8 cellular contexts compared by ENCODE assay signal in genomic region chr10:11742779-11743298, GRCh38. TPM values are rescaled to one million over a fixed set of nuclear protein-coding genes. Genes with fewer than 3 reads are reported as not detected.
DNase-seq lines count a peak whose midpoint lies in the region; ATAC-seq, FAIRE-seq and TF ChIP-seq lines count a peak whose summit lies in the region.

No MANE protein-coding gene starts in this region.

- peak overlapping the region; percentile 72 for H3K4me3 Mint-ChIP-seq in astrocyte (ENCODE audit: unreplicated experiment)

- H3K9ac ChIP-seq in astrocyte (ENCODE audit: low read length) (peak overlapping the region; percentile 77), keratinocyte (ENCODE audit: control insufficient read depth, extremely low read depth, insufficient read depth, low read length) (peak overlapping the region; percentile 78)

- no peak overlapping the region for H3K27ac Mint-ChIP-seq in astrocyte (ENCODE audit: unreplicated experiment)

- peaks cover 3% of the 10 kb centered on the region for H3K4me1 ChIP-seq in astrocyte (ENCODE audit: insufficient read depth, low read length)
- peaks cover 7% of the 10 kb centered on the region for H3K4me1 ChIP-seq in keratinocyte (ENCODE audit: control insufficient read depth, extremely low read depth, insufficient read depth, low read length)
- peaks cover 0 to 23% of the 10 kb centered on the region in 2 donors for H3K4me1 ChIP-seq in thoracic aorta (ENCODE audit: control insufficient read depth in 1 of 2, low read depth in 2 of 2)

- H3K4me3 ChIP-seq in HFF-Myc (replicated peaks; ENCODE audit: low read depth, low read length) (peak overlapping the region; percentile 49), astrocyte (ENCODE audit: insufficient read depth, low read depth, low read length) (peak overlapping the region; percentile 57), keratinocyte (ENCODE audit: control insufficient read depth in 2 of 3, extremely low read depth in 1 of 3, insufficient read depth in 2 of 3, low read depth in 1 of 3, low read length in 3 of 3) (peak overlapping the region; percentile 45 to 63 (median 45)), thoracic aorta (peak overlapping the region; percentile 71)

- DNase-seq in HFF-Myc (ENCODE audit: extremely low read depth, low read depth) (no peak), astrocyte (ENCODE audit: low read depth) (no peak), keratinocyte (ENCODE audit: low read depth, low spot score) (no peak), thoracic aorta (ENCODE audit: low spot score) (no peak), Ammon's horn (ENCODE audit: low spot score) (no peak), ecto neural progenitor cell (ENCODE audit: low spot score) (no peak)

- peak overlapping the region; percentile 93 for H3K4me2 ChIP-seq in astrocyte (ENCODE audit: low read length)
- H3K4me2 ChIP-seq in keratinocyte (ENCODE audit: control insufficient read depth, extremely low read depth, insufficient read depth, low read depth, low read length) = peak overlapping the region; percentile 72

- H2AFZ ChIP-seq in astrocyte (ENCODE audit: low read depth, low read length) (peak overlapping the region; percentile 96), keratinocyte (ENCODE audit: control insufficient read depth, low read length) (peak overlapping the region; percentile 27)

- H3K9me3 ChIP-seq in astrocyte (ENCODE audit: insufficient read depth, low read depth, low read length) (no peaks in the 10 kb centered on the region), keratinocyte (ENCODE audit: control insufficient read depth, low read depth, low read length) (no peaks in the 10 kb centered on the region), thoracic aorta (no peaks in the 10 kb centered on the region)

- H3K79me2 ChIP-seq in astrocyte (ENCODE audit: insufficient read depth, low read length) (no peaks in the 10 kb centered on the region), keratinocyte (ENCODE audit: control insufficient read depth, insufficient read depth, low read length) (no peaks in the 10 kb centered on the region)

- no peaks in the 10 kb centered on the region for H4K20me1 ChIP-seq in astrocyte (ENCODE audit: insufficient read depth, low read length)
- no peaks in the 10 kb centered on the region for H4K20me1 ChIP-seq in keratinocyte (ENCODE audit: control insufficient read depth, extremely low read depth, insufficient read depth, low read length)

- TF ChIP-seq CTCF in HFF-Myc (IDR thresholded peaks at IDR 0.05; ENCODE audit: low read depth, low read length, missing control alignments) (no peak), astrocyte (IDR thresholded peaks at IDR 0.05; ENCODE audit: insufficient read depth, low read depth, low read length) (no peak), keratinocyte (optimal IDR thresholded peaks at IDR 0.05 in 1 of 3, IDR thresholded peaks at IDR 0.05 in 1 of 3, conservative IDR thresholded peaks at IDR 0.05 in 1 of 3; ENCODE audit: extremely low read depth in 1 of 3, insufficient read depth in 2 of 3, low read length in 3 of 3) (no peak), thoracic aorta (IDR thresholded peaks at IDR 0.05) (no peak)

- H3K9me3 Mint-ChIP-seq in astrocyte (ENCODE audit: unreplicated experiment) = peaks cover 2% of the 10 kb centered on the region

- peaks cover 13% of the 10 kb centered on the region for H3K27me3 Mint-ChIP-seq in astrocyte (ENCODE audit: low read depth, unreplicated experiment)

- FAIRE-seq in astrocyte (lab: Jason Lieb, UNC) (no peak), keratinocyte (lab: Jason Lieb, UNC) (no peak)

- no peaks in the 10 kb centered on the region for H3K9me1 ChIP-seq in keratinocyte (ENCODE audit: control insufficient read depth, extremely low read depth, insufficient read depth, low read length)

- dilution Hi-C loops in keratinocyte (cut with MboI; ENCODE audit: extremely low pct_ligation_motif_present, low sequenced_read_pairs) = no loop called here

- no peaks in the 10 kb centered on the region for H3K4me1 Mint-ChIP-seq in astrocyte (ENCODE audit: low read depth, unreplicated experiment)

- H3K36me3 Mint-ChIP-seq in astrocyte (ENCODE audit: low read depth, unreplicated experiment) = peaks cover 3% of the 10 kb centered on the region

- H3K36me3 ChIP-seq in astrocyte (ENCODE audit: insufficient read depth, low read length) (no peaks in the 10 kb centered on the region), keratinocyte (ENCODE audit: control insufficient read depth in 2 of 2, extremely low read depth in 1 of 2, insufficient read depth in 2 of 2, low read length in 2 of 2) (no peaks in the 10 kb centered on the region), thoracic aorta (no peaks in the 10 kb centered on the region)

- H3K27ac ChIP-seq in astrocyte (ENCODE audit: low read depth, low read length) (no peak overlapping the region), keratinocyte (ENCODE audit: control insufficient read depth, insufficient read depth, low read length) (peak overlapping the region; percentile 61), thoracic aorta (peak overlapping the region in 1 of 2 donors; percentile 34)

- no peak for ATAC-seq in thoracic aorta (ENCODE audit: insufficient number of reproducible peaks, low FRiP score, low read depth)
- no peak for ATAC-seq in GM19463 (IDR thresholded peaks at IDR 0.05; ENCODE audit: unreplicated experiment)
- no peak for ATAC-seq in HG02884 (IDR thresholded peaks at IDR 0.05; ENCODE audit: unreplicated experiment)

- H3K27me3 ChIP-seq in astrocyte (ENCODE audit: insufficient read depth, low read length) (no peaks in the 10 kb centered on the region), keratinocyte (ENCODE audit: control insufficient read depth, extremely low read depth, insufficient read depth, low read length) (no peaks in the 10 kb centered on the region), thoracic aorta (replicated peaks; ENCODE audit: insufficient read depth) (no peaks in the 10 kb centered on the region)

RNA-seq across cellular contexts. Expression of gene ECHDC3, which starts 0.7 kb away (rescaled TPM):
- 1.9 and 2.1 TPM in 2 replicates for total RNA-seq in astrocyte
- 3.0 to 4.9 TPM (median 3.5 TPM) in 3 replicates for polyA plus RNA-seq in keratinocyte
- polyA plus RNA-seq in keratinocyte (2011; ENCODE audit: low read depth) = 0.52 TPM
- polyA plus RNA-seq in keratinocyte (2011; cell fraction: cytosol; rRNA removed) = 2.5 and 3.4 TPM in 2 replicates
- polyA plus RNA-seq in keratinocyte (2011; cell fraction: nucleus; rRNA removed) = 1.5 and 3.9 TPM in 2 replicates
- polyA plus RNA-seq in keratinocyte (2012; ENCODE audit: low replicate concordance) = 1.9 and 3.7 TPM in 2 replicates
- 2.2 to 6.6 TPM (median 4.6 TPM) in 3 replicates for polyA minus RNA-seq in keratinocyte
- polyA minus RNA-seq in keratinocyte (2011; cell fraction: cytosol; rRNA and poly(A)+ RNA removed) = 5.9 TPM
- polyA minus RNA-seq in keratinocyte (2011; cell fraction: nucleus; rRNA and poly(A)+ RNA removed) = 0.84 and 2.0 TPM in 2 replicates
- total RNA-seq in thoracic aorta = 10 to 100 TPM; 12.2 to 21.2 TPM
